In the genomic region with DNA sequence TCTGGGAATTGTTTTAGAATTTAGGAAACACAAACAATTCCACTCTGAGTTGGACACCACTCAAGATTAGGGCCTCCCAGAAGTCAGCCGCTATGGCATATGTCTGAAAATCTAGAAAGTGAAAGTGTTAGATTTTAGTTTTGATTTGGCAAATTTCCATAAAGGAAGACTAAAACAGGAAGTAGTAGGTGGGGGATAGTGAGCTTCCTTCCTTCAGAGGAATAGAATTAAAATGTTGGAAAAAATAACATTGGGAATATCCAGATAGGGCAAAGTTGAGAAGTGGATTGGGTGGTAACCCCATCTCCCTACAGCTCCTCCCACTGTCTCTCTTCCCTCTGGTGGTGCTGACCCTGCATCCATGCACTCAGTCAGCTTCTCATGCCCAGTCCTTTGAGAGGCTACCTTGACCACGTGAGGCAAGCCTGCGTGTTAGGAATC, we compare ENCODE assay signal across 18 cellular contexts.
DNase-seq lines count a peak whose midpoint lies in the region; ATAC-seq and TF ChIP-seq lines count a peak whose summit lies in the region.
"Had no signal": no experiment of that assay in that cellular context is flagged by ENCODE, and none has a peak within 500 bp of the region (broad histone marks: within the 10 kb centered on the region; RNA-seq: fewer than 3 reads in every experiment).

No MANE protein-coding gene starts in this region.

- H3K9me3 ChIP-seq in GM23248 (ENCODE audit: low read depth) (no peaks in the 10 kb centered on the region), left lung (peaks cover 0 to 2% of the 10 kb centered on the region in 2 donors)
- H3K9me3 ChIP-seq: mucosa of descending colon, SJCRH30 had no signal

- no peaks in the 10 kb centered on the region for H3K27me3 ChIP-seq in GM23248 (replicated peaks; ENCODE audit: insufficient read depth)
- no peaks in the 10 kb centered on the region for H3K27me3 ChIP-seq in left lung
- H3K27me3 ChIP-seq: SJCRH30 had no signal

- ATAC-seq in left lung (peak; percentile 22), GM18519 (IDR thresholded peaks at IDR 0.05; ENCODE audit: low FRiP score, unreplicated experiment) (no peak)
- ATAC-seq: K562, mucosa of descending colon had no signal

- H3K4me2 ChIP-seq in GM23248 (ENCODE audit: unreplicated experiment): no peak overlapping the region

- no peaks in the 10 kb centered on the region for H4K20me1 ChIP-seq in GM23248 (ENCODE audit: insufficient read depth)

- TF ChIP-seq CTCF in AG10803 (conservative IDR thresholded peaks at IDR 0.05; ENCODE audit: low read length) (no peak), left lung (IDR thresholded peaks at IDR 0.05) (no peak)

- DNase-seq in AG10803 (ENCODE audit: low read depth) (peak; percentile 20), GM23248 (no peak), dermis microvascular lymphatic vessel endothelial cell (ENCODE audit: low read depth in 2 of 2) (peak; percentile 4 to 75), left lung (no peak), DMS79 (lab: John Stamatoyannopoulos, UW) (no peak), OCI-M1 (lab: John Stamatoyannopoulos, UW) (no peak)
- DNase-seq in stimulated activated CD8-positive, alpha-beta memory T cell treated with anti-CD3 and anti-CD28 coated beads, Interleukin-4, amount 100 ng/mL, for 48 hours: no peak
- DNase-seq: activated CD4-positive, CD25-positive, alpha-beta regulatory T cell; activated naive CD8-positive, alpha-beta T cell treated with anti-CD3 and anti-CD28 coated beads, Interleukin-2, amount 10 ng/mL, durations not matched to agents 7 days and 5 days; H7; hypothalamus; mucosa of descending colon; NCI-H2029 treated with DMSO at 0.1 percent for 48 hours; NCI-H446 treated with DMSO at 0.1 percent for 48 hours; SJCRH30; stimulated activated naive CD4-positive, alpha-beta T cell treated with Interleukin-2 at 50 U/mL for 16 hours had no signal

- H3K36me3 ChIP-seq in GM23248 (ENCODE audit: low read depth) (no peaks in the 10 kb centered on the region), left lung (no peaks in the 10 kb centered on the region)
- H3K36me3 ChIP-seq: SJCRH30 had no signal

- H3K27ac ChIP-seq in GM23248 (no peak overlapping the region), left lung (peak overlapping the region in 1 of 2 donors; percentile 9)
- H3K27ac ChIP-seq: SJCRH30 had no signal

- no peaks in the 10 kb centered on the region for H3K79me2 ChIP-seq in GM23248 (ENCODE audit: insufficient read depth)

- 69 to 71% methylated on average over 3 of the region's 3 CpGs for WGBS in GM23248 (ENCODE audit: low coverage in 1 of 2, low lambda C conversion rate in 2 of 2, missing lambda C conversion rate in 2 of 2), 2 experiments

- in situ Hi-C loops in GM23248 (cut with MboI): no loop called here

- no peaks in the 10 kb centered on the region for H3K4me1 ChIP-seq in GM23248 (ENCODE audit: insufficient read depth)
- peaks cover 0 to 4% of the 10 kb centered on the region in 2 donors for H3K4me1 ChIP-seq in left lung
- H3K4me1 ChIP-seq: SJCRH30 had no signal

- H2AFZ ChIP-seq in GM23248: peak overlapping the region; percentile 57

- intact Hi-C loops in left lung (cut with DNase I): no loop called here

- H3K4me3 ChIP-seq in AG10803 (ENCODE audit: low read length) (no peak overlapping the region), GM23248 (no peak overlapping the region), left lung (no peak overlapping the region)
- H3K4me3 ChIP-seq: K562, mucosa of descending colon, SJCRH30 had no signal

- H3K9ac ChIP-seq in GM23248: no peak overlapping the region

- no peaks in the 10 kb centered on the region for H3K9me2 ChIP-seq in GM23248 (ENCODE audit: insufficient read depth)

- H3F3A ChIP-seq in GM23248 (ENCODE audit: insufficient read depth): no peaks in the 10 kb centered on the region

Comparison
In these comparisons a context has a peak if more than half of its experiments do, and no peak if none do; other contexts are left out.
1. DNase-seq: peak in AG10803 (single experiment) and dermis microvascular lymphatic vessel endothelial cell (2 of 2); none in GM23248 (single experiment), left lung (0 of 2), DMS79 (single experiment), OCI-M1 (single experiment) and stimulated activated CD8-positive, alpha-beta memory T cell treated with anti-CD3 and anti-CD28 coated beads, Interleukin-4, amount 100 ng/mL, for 48 hours (single experiment).